32 cellular contexts compared by ENCODE assay signal in the genomic region with DNA sequence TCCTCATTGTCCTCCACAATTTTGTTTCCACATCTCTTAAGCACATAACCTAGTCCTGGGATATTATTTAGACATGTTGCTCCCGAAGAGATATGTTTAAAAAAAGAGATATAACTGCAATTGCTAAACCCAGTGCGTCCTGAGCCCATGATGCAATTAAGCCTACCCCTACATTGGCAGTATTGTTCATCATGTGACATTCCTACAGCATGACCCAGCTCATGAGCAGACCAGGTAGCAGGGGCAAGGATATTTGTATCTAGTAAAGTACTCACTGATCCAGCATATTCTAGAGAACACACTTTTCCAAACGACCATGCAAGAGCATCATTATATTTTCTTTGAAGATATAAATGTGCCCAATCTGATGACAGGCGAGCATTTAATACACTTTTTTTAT. TPM values are rescaled to one million over a fixed set of nuclear protein-coding genes. Genes with fewer than 3 reads are reported as not detected.
"Had no signal": no experiment of that assay in that cellular context is flagged by ENCODE, and none has a peak within 500 bp of the region (broad histone marks: within the 10 kb centered on the region; RNA-seq: fewer than 3 reads in every experiment).

No MANE protein-coding gene starts in this region.

- H3K36me3 Mint-ChIP-seq: activated naive CD4-positive, alpha-beta T cell treated with anti-CD3 and anti-CD28 coated beads, Interleukin-2, amount 50 U/mL, for 24 hours; brain; WTC11 had no signal

- H3K27ac ChIP-seq: ascending aorta, cardiac muscle cell, KMS-11, Peyer's patch had no signal

- DNase-seq: activated CD4-positive, alpha-beta T cell treated with anti-CD3 and anti-CD28 coated beads for 48 hours; activated CD4-positive, alpha-beta T cell treated with anti-CD3 and anti-CD28 coated beads, Interleukin-2, amount 50 U/mL, for 4 hours; activated CD4-positive, CD25-positive, alpha-beta regulatory T cell treated with anti-CD3 and anti-CD28 coated beads, Interleukin-2, amount 50 U/mL, for 72 hours; activated CD8-positive, alpha-beta memory T cell treated with anti-CD3 and anti-CD28 coated beads, Interleukin-2, amount 10 ng/mL, durations not matched to agents 7 days and 5 days; activated effector memory CD4-positive, alpha-beta T cell treated with Interleukin-2 at 50 U/mL for 16 hours; activated naive CD4-positive, alpha-beta T cell; activated T-cell treated with anti-CD3 and anti-CD28 coated beads, Interleukin-2, amount 50 U/mL, for 24 hours; amniotic stem cell; MG63; MV-4-11; NCI-H1092 treated with DMSO at 0.1 percent for 48 hours; NCI-H1417 treated with DMSO at 0.1 percent for 48 hours; NCI-H1694; NCI-H2029; NCI-H2107; NCI-H345; NCI-H510A; NCI-H526 treated with DMSO at 0.1 percent for 48 hours; NK-92 treated with Interleukin-12 subunit alpha and Interleukin-12 subunit beta, amount 100 ng/mL, for 24 hours; OCI-M1; Peyer's patch; SHP77 treated with DMSO at 0.1 percent for 48 hours; T-helper 17 cell; T-helper 9 cell had no signal

- H3K4me1 Mint-ChIP-seq: brain had no signal

- H3K36me3 ChIP-seq: ascending aorta, cardiac muscle cell, MG63, Peyer's patch had no signal

- H3K4me1 ChIP-seq: ascending aorta, Peyer's patch had no signal

- H3K27me3 ChIP-seq: ascending aorta, MG63, Peyer's patch had no signal

- H3K4me2 ChIP-seq: KMS-11 had no signal

- H3K9me3 ChIP-seq: ascending aorta, MG63, Peyer's patch had no signal

- H3K4me3 Mint-ChIP-seq: activated CD8-positive, alpha-beta memory T cell treated with anti-CD3 and anti-CD28 coated beads, Interleukin-2, amount 10 ng/mL, durations not matched to agents 7 days and 5 days; activated naive CD4-positive, alpha-beta T cell treated with anti-CD3 and anti-CD28 coated beads, Interleukin-2, amount 50 U/mL, for 24 hours; activated T-cell treated with anti-CD3 and anti-CD28 coated beads, Interleukin-2, amount 50 U/mL, for 24 hours; activated T-helper 1 cell treated with anti-CD3 and anti-CD28 coated beads, Interleukin-12 subunit alpha, Interleukin-12 subunit beta, Interleukin-2, Interleukin-4 antibody, amounts not matched to agents 30 ng/mL and 10 ng/mL and 1 ng/mL, durations not matched to agents 14 hours and 24 hours and 36 hours; brain; T-helper 17 cell; WTC11 had no signal

- ATAC-seq: activated CD8-positive, alpha-beta memory T cell treated with anti-CD3 and anti-CD28 coated beads, Interleukin-2, amount 10 ng/mL, durations not matched to agents 7 days and 5 days; T-helper 17 cell; WTC11 had no signal

- H3K9ac ChIP-seq: KMS-11 had no signal

- H3K27ac Mint-ChIP-seq: activated CD8-positive, alpha-beta memory T cell treated with anti-CD3 and anti-CD28 coated beads, Interleukin-2, amount 10 ng/mL, durations not matched to agents 7 days and 5 days; activated naive CD4-positive, alpha-beta T cell treated with anti-CD3 and anti-CD28 coated beads, Interleukin-2, amount 50 U/mL, for 24 hours; activated T-cell treated with anti-CD3 and anti-CD28 coated beads, Interleukin-2, amount 50 U/mL, for 24 hours; activated T-helper 1 cell treated with anti-CD3 and anti-CD28 coated beads, Interleukin-12 subunit alpha, Interleukin-12 subunit beta, Interleukin-2, Interleukin-4 antibody, amounts not matched to agents 30 ng/mL and 10 ng/mL and 1 ng/mL, durations not matched to agents 14 hours and 24 hours and 36 hours; brain; T-helper 17 cell; WTC11 had no signal

- H3K4me3 ChIP-seq: ascending aorta, cardiac muscle cell, MG63, Peyer's patch had no signal

- H3K9me3 Mint-ChIP-seq: activated naive CD4-positive, alpha-beta T cell treated with anti-CD3 and anti-CD28 coated beads, Interleukin-2, amount 50 U/mL, for 24 hours; activated T-cell treated with anti-CD3 and anti-CD28 coated beads, Interleukin-2, amount 50 U/mL, for 24 hours; activated T-helper 1 cell treated with anti-CD3 and anti-CD28 coated beads, Interleukin-12 subunit alpha, Interleukin-12 subunit beta, Interleukin-2, Interleukin-4 antibody, amounts not matched to agents 30 ng/mL and 10 ng/mL and 1 ng/mL, durations not matched to agents 14 hours and 24 hours and 36 hours; WTC11 had no signal

RNA-seq across cellular contexts. Expression of gene ADAM30, which starts 1.2 kb away (rescaled TPM):
- total RNA-seq: activated CD8-positive, alpha-beta memory T cell treated with anti-CD3 and anti-CD28 coated beads, Interleukin-2, amount 10 ng/mL, durations not matched to agents 7 days and 5 days; activated T-helper 1 cell treated with anti-CD3 and anti-CD28 coated beads, Interleukin-12 subunit alpha, Interleukin-12 subunit beta, Interleukin-2, Interleukin-4 antibody, amounts not matched to agents 30 ng/mL and 10 ng/mL and 1 ng/mL, durations not matched to agents 14 hours and 24 hours and 36 hours; ascending aorta; cardiac muscle cell; Peyer's patch; SK-MEL-5; T-helper 17 cell; WTC11 had no signal
- polyA plus RNA-seq: cardiac muscle cell had no signal
